8 cellular contexts compared by ENCODE assay signal in genomic region chr1:248825136-248825535, GRCh38. TPM values are rescaled to one million over a fixed set of nuclear protein-coding genes. Genes with fewer than 3 reads are reported as not detected.
DNase-seq lines count a peak whose midpoint lies in the region; ATAC-seq and TF ChIP-seq lines count a peak whose summit lies in the region.

No MANE protein-coding gene starts in this region.

- H3K27me3 Mint-ChIP-seq in activated CD4-positive, alpha-beta T cell treated with anti-CD3 and anti-CD28 coated beads, Interleukin-2, amount 10 ng/mL, durations not matched to agents 7 days and 5 days: no peaks in the 10 kb centered on the region

- TF ChIP-seq RAD21 in liver (IDR thresholded peaks at IDR 0.05): no peak

- 43% methylated on average over 10 of the region's 10 CpGs for WGBS in liver
- 54% methylated on average over 10 of the region's 10 CpGs for WGBS in thymus

- in situ Hi-C loops in astrocyte of the cerebellum (cut with HindIII; ENCODE audit: low sequenced_read_pairs): no loop called here

- peak overlapping the region; percentile 90 for H3K4me3 Mint-ChIP-seq in activated CD4-positive, alpha-beta T cell treated with anti-CD3 and anti-CD28 coated beads, Interleukin-2, amount 10 ng/mL, durations not matched to agents 7 days and 5 days

- H3K4me3 ChIP-seq in astrocyte of the cerebellum (ENCODE audit: low read depth, low read length): peak overlapping the region; percentile 85
- H3K4me3 ChIP-seq in liver (ENCODE audit: low read depth in 1 of 3, low read length in 3 of 3): peak overlapping the region; percentile 75 to 99 (median 90)
- H3K4me3 ChIP-seq in thymus (ENCODE audit: low read length): peak overlapping the region; percentile 70

- H3K4me1 Mint-ChIP-seq in activated CD4-positive, alpha-beta T cell treated with anti-CD3 and anti-CD28 coated beads, Interleukin-2, amount 10 ng/mL, durations not matched to agents 7 days and 5 days: peaks cover 56% of the 10 kb centered on the region

- H3K27me3 ChIP-seq in liver (ENCODE audit: control insufficient read depth in 4 of 4, insufficient read depth in 4 of 4, low read length in 3 of 4): no peaks in the 10 kb centered on the region
- no peaks in the 10 kb centered on the region for H3K27me3 ChIP-seq in thymus (ENCODE audit: control insufficient read depth, insufficient read depth)

- H3K36me3 ChIP-seq in liver (ENCODE audit: control insufficient read depth in 4 of 4, insufficient read depth in 3 of 4, low read depth in 1 of 4, low read length in 3 of 4) (peaks cover 2 to 10% (median 7%) of the 10 kb centered on the region in 4 donors), thymus (ENCODE audit: control insufficient read depth, insufficient read depth) (peaks cover 23% of the 10 kb centered on the region)

- no peak for DNase-seq in activated CD4-positive, alpha-beta T cell treated with anti-CD3 and anti-CD28 coated beads, Interleukin-2, amount 10 ng/mL, durations not matched to agents 7 days and 5 days
- no peak for DNase-seq in activated CD4-positive, alpha-beta T cell treated with anti-CD3 and anti-CD28 coated beads, Interleukin-2, amount 50 U/mL, for 48 hours
- no peak for DNase-seq in astrocyte of the cerebellum (ENCODE audit: low read depth)
- no peak for DNase-seq in HuH-7 (ENCODE audit: low spot score)
- DNase-seq in HK-2 (ENCODE audit: unreplicated experiment): no peak

- H3K9me3 ChIP-seq in liver (ENCODE audit: control insufficient read depth in 4 of 4, low read length in 3 of 4): no peaks in the 10 kb centered on the region
- no peaks in the 10 kb centered on the region for H3K9me3 ChIP-seq in thymus (ENCODE audit: control insufficient read depth)

- H3K4me1 ChIP-seq in liver (ENCODE audit: control insufficient read depth in 4 of 4, insufficient read depth in 4 of 4, low read length in 3 of 4): peaks cover 14 to 53% (median 41%) of the 10 kb centered on the region in 4 donors
- peaks cover 31% of the 10 kb centered on the region for H3K4me1 ChIP-seq in thymus (ENCODE audit: control insufficient read depth, insufficient read depth, low read length)

- peaks cover 19% of the 10 kb centered on the region for H3K36me3 Mint-ChIP-seq in activated CD4-positive, alpha-beta T cell treated with anti-CD3 and anti-CD28 coated beads, Interleukin-2, amount 10 ng/mL, durations not matched to agents 7 days and 5 days (ENCODE audit: low read depth)

- H3K9me3 Mint-ChIP-seq in activated CD4-positive, alpha-beta T cell treated with anti-CD3 and anti-CD28 coated beads, Interleukin-2, amount 10 ng/mL, durations not matched to agents 7 days and 5 days: no peaks in the 10 kb centered on the region

- peak overlapping the region; percentile 95 to 100 for H3K27ac ChIP-seq in liver (ENCODE audit: low read depth in 1 of 2, low read length in 2 of 2)
- H3K27ac ChIP-seq in thymus (ENCODE audit: low read depth): no peak overlapping the region

- no peak for TF ChIP-seq CTCF in astrocyte of the cerebellum (IDR thresholded peaks at IDR 0.05; ENCODE audit: low read depth, low read length, missing control alignments)
- no peak for TF ChIP-seq CTCF in liver (IDR thresholded peaks at IDR 0.05; ENCODE audit: low read depth, low read length, missing input control)

- POLR2A ChIA-PET in activated CD4-positive, alpha-beta T cell treated with anti-CD3 and anti-CD28 coated beads, Interleukin-2, amount 10 ng/mL, durations not matched to agents 7 days and 5 days (lab: Charles Lee): interaction anchor here (2.0 kb wide), 1 partner anchor 13 kb away, joined by 6 read pairs; the partner anchor contains the start of gene ZNF672

- H3K27ac Mint-ChIP-seq in activated CD4-positive, alpha-beta T cell treated with anti-CD3 and anti-CD28 coated beads, Interleukin-2, amount 10 ng/mL, durations not matched to agents 7 days and 5 days: peak overlapping the region; percentile 98

- H3K9ac ChIP-seq in liver (ENCODE audit: low read depth in 1 of 2, low read length in 2 of 2): peak overlapping the region; percentile 90 to 100

- CTCF ChIA-PET in activated CD4-positive, alpha-beta T cell treated with anti-CD3 and anti-CD28 coated beads, Interleukin-2, amount 10 ng/mL, durations not matched to agents 7 days and 5 days (lab: Charles Lee): interaction anchor here (1.3 to 3.6 kb wide), 5 partner anchors 9 to 34 kb away, joined by 3 to 41 read pairs (median 6); partner anchors contain the start of genes ZNF672 and ZNF692

- no peak for ATAC-seq in HG03520 (IDR thresholded peaks at IDR 0.05; ENCODE audit: unreplicated experiment)

TF ChIP-seq in liver, 16 proteins besides CTCF, POLR2A, EP300 and RAD21:
- no peak for TF ChIP-seq RXRA (IDR thresholded peaks at IDR 0.05)
- TF ChIP-seq MAX (IDR thresholded peaks at IDR 0.05): no peak

RNA-seq across cellular contexts. Expression of gene SH3BP5L, which starts 0.6 kb away (rescaled TPM):
- 10 to 100 TPM; 29.7 to 32.7 TPM for total RNA-seq in activated CD4-positive, alpha-beta T cell treated with anti-CD3 and anti-CD28 coated beads, Interleukin-2, amount 10 ng/mL, durations not matched to agents 7 days and 5 days
- total RNA-seq in liver: 10 to 100 TPM; 14.3 to 16.4 TPM
- polyA plus RNA-seq in liver: 10 to 100 TPM in 1 of 2 donors, 1 to 10 TPM in 1; 1.5 to 10.6 TPM
- 15.0 TPM for polyA plus RNA-seq in thymus

RNA-seq across cellular contexts. Expression of gene ZNF672, which starts 12.9 kb away (rescaled TPM):
- 10 to 100 TPM; 46.5 to 56.9 TPM for total RNA-seq in activated CD4-positive, alpha-beta T cell treated with anti-CD3 and anti-CD28 coated beads, Interleukin-2, amount 10 ng/mL, durations not matched to agents 7 days and 5 days
- 10 to 100 TPM; 22.6 to 28.0 TPM for total RNA-seq in liver
- 10 to 100 TPM in 1 of 2 donors, 1 to 10 TPM in 1; 6.4 to 17.5 TPM for polyA plus RNA-seq in liver
- polyA plus RNA-seq in thymus: 16.8 TPM

RNA-seq across cellular contexts. Expression of gene ZNF692, which starts 33.7 kb away (rescaled TPM):
- 10 to 100 TPM; 55.5 to 57.6 TPM for total RNA-seq in activated CD4-positive, alpha-beta T cell treated with anti-CD3 and anti-CD28 coated beads, Interleukin-2, amount 10 ng/mL, durations not matched to agents 7 days and 5 days
- total RNA-seq in liver: 10 to 100 TPM in 1 of 2 donors, 1 to 10 TPM in 1; 7.8 to 16.3 TPM
- polyA plus RNA-seq in liver: 10 to 100 TPM in 1 of 2 donors, 1 to 10 TPM in 1; 8.1 to 12.7 TPM
- polyA plus RNA-seq in thymus: 127 TPM
